8 cellular contexts compared by ENCODE assay signal in genomic region chr15:61195116-61196002, GRCh38. TPM values are rescaled to one million over a fixed set of nuclear protein-coding genes. Genes with fewer than 3 reads are reported as not detected.
DNase-seq lines count a peak whose midpoint lies in the region; ATAC-seq and TF ChIP-seq lines count a peak whose summit lies in the region.

No MANE protein-coding gene starts in this region.

- peaks cover 10% of the 10 kb centered on the region for H3K4me1 ChIP-seq in BE2C
- no peaks in the 10 kb centered on the region for H3K4me1 ChIP-seq in OCI-LY1 (ENCODE audit: insufficient read depth, low read length, severe bottlenecking)
- H3K4me1 ChIP-seq in parathyroid adenoma, result no peaks in the 10 kb centered on the region

- H3K9me3 Mint-ChIP-seq in endothelial cell (ENCODE audit: unreplicated experiment), result no peaks in the 10 kb centered on the region

- H3K27ac ChIP-seq in OCI-LY1 (ENCODE audit: low read depth, low read length, poor library complexity, severe bottlenecking) (no peak overlapping the region), parathyroid adenoma (no peak overlapping the region)

- H3K9me3 ChIP-seq in BE2C (no peaks in the 10 kb centered on the region), OCI-LY1 (ENCODE audit: low read length) (no peaks in the 10 kb centered on the region), parathyroid adenoma (ENCODE audit: control insufficient read depth, low read length) (no peaks in the 10 kb centered on the region)

- H4K20me1 ChIP-seq in OCI-LY1 (ENCODE audit: insufficient read depth, low read length), result no peaks in the 10 kb centered on the region

- H3K27me3 ChIP-seq in BE2C (no peaks in the 10 kb centered on the region), OCI-LY1 (ENCODE audit: insufficient read depth, low read length) (no peaks in the 10 kb centered on the region), parathyroid adenoma (ENCODE audit: control insufficient read depth, insufficient read depth, low read length) (no peaks in the 10 kb centered on the region)

- H3K4me3 ChIP-seq in BE2C (ENCODE audit: low read depth, low read length), result no peak overlapping the region
- H3K4me3 ChIP-seq in OCI-LY1 (ENCODE audit: low read depth, low read length, poor library complexity, severe bottlenecking), result no peak overlapping the region
- H3K4me3 ChIP-seq in parathyroid adenoma (ENCODE audit: low read depth, low read length), result no peak overlapping the region

- H3K4me1 Mint-ChIP-seq in endothelial cell (ENCODE audit: unreplicated experiment), result peaks cover 20% of the 10 kb centered on the region

- no peak overlapping the region for H3K27ac Mint-ChIP-seq in endothelial cell (ENCODE audit: unreplicated experiment)

- DNase-seq in BE2C (peak; percentile 61), endothelial cell (ENCODE audit: low spot score) (peak; percentile 26), NCI-H2107 (lab: John Stamatoyannopoulos, UW) (no peak)

- H3K79me2 ChIP-seq in OCI-LY1 (ENCODE audit: insufficient read depth, low read length), result no peaks in the 10 kb centered on the region
- peaks cover 6% of the 10 kb centered on the region for H3K79me2 ChIP-seq in parathyroid adenoma

- H3F3A ChIP-seq in OCI-LY1 (ENCODE audit: insufficient read depth, low read length), result no peaks in the 10 kb centered on the region

- H3K9ac ChIP-seq in OCI-LY1 (ENCODE audit: low read length), result no peak overlapping the region
- no peak overlapping the region for H3K9ac ChIP-seq in parathyroid adenoma

- peaks cover 2% of the 10 kb centered on the region for H3K27me3 Mint-ChIP-seq in endothelial cell (ENCODE audit: unreplicated experiment)

- ATAC-seq in GM21786 (IDR thresholded peaks at IDR 0.05; ENCODE audit: unreplicated experiment), result no peak
- ATAC-seq in HG02623 (IDR thresholded peaks at IDR 0.05; ENCODE audit: unreplicated experiment), result no peak

- H3K36me3 Mint-ChIP-seq in endothelial cell (ENCODE audit: low read depth, unreplicated experiment), result no peaks in the 10 kb centered on the region

- H3K36me3 ChIP-seq in BE2C (no peaks in the 10 kb centered on the region), OCI-LY1 (ENCODE audit: insufficient read depth, low read length) (no peaks in the 10 kb centered on the region), parathyroid adenoma (ENCODE audit: control insufficient read depth, insufficient read depth, low read length) (no peaks in the 10 kb centered on the region)

- peak; percentile 90 for TF ChIP-seq CTCF in BE2C (IDR thresholded peaks at IDR 0.05; ENCODE audit: low read depth, low read length)
- TF ChIP-seq CTCF in GM12872 (IDR thresholded peaks at IDR 0.05; ENCODE audit: insufficient read depth, low read depth, low read length), result peak; percentile 89
- TF ChIP-seq CTCF in OCI-LY1 (IDR thresholded peaks at IDR 0.05; ENCODE audit: low read length), result peak; percentile 69
- peak; percentile 92 for TF ChIP-seq CTCF in endothelial cell (IDR thresholded peaks at IDR 0.05; ENCODE audit: unreplicated experiment)
- TF ChIP-seq CTCF in parathyroid adenoma (IDR thresholded peaks at IDR 0.05), result peak; percentile 20

- H2AFZ ChIP-seq in OCI-LY1 (ENCODE audit: low read length) (no peak overlapping the region), parathyroid adenoma (no peak overlapping the region)

- no peak overlapping the region for H3K4me3 Mint-ChIP-seq in endothelial cell (ENCODE audit: unreplicated experiment)

- H3K4me2 ChIP-seq in OCI-LY1 (ENCODE audit: low read length) (no peak overlapping the region), parathyroid adenoma (ENCODE audit: low read length) (no peak overlapping the region)

- H3K9me2 ChIP-seq in OCI-LY1 (ENCODE audit: low read depth, low read length), result no peaks in the 10 kb centered on the region

RNA-seq across cellular contexts. Expression of gene RORA, which starts 33.7 kb away (rescaled TPM):
- 3.0 TPM for polyA plus RNA-seq in BE2C (2012; ENCODE audit: insufficient read depth, insufficient read length, low read depth)
- total RNA-seq in endothelial cell (ENCODE audit: unreplicated experiment), result 27.1 TPM

Comparison
In these comparisons a context has a peak if more than half of its experiments do, and no peak if none do; other contexts are left out.
1. CTCF ChIP-seq: peak in every context shown above with its lines; median percentile 92 in endothelial cell; 90 in BE2C; 89 in GM12872; 69 in OCI-LY1; 20 in parathyroid adenoma.